ENCODE assay signal across 29 cellular contexts in genomic region chr10:29146736-29147135, GRCh38.
"Had no signal": no experiment of that assay in that cellular context is flagged by ENCODE, and none has a peak within 500 bp of the region (broad histone marks: within the 10 kb centered on the region; RNA-seq: fewer than 3 reads in every experiment).

No MANE protein-coding gene starts in this region.

- H3K36me3 Mint-ChIP-seq: memory B cell; naive thymus-derived CD4-positive, alpha-beta T cell; neural progenitor cell; stimulated activated effector memory CD8-positive, alpha-beta T cell treated with anti-CD3 and anti-CD28 coated beads, Interleukin-12 subunit alpha, Interleukin-12 subunit beta, amount 100 ng/mL, for 72 hours; type B pancreatic cell had no signal

- H3K9ac ChIP-seq: neural progenitor cell had no signal

- H3K9me3 ChIP-seq: gastroesophageal sphincter, heart left ventricle, prostate gland, right atrium auricular region, stomach, thyroid gland had no signal

- H3K27ac ChIP-seq: dorsolateral prefrontal cortex, epithelial cell of prostate, gastroesophageal sphincter, heart left ventricle, hepatocyte, neural progenitor cell, prostate gland, right atrium auricular region, stomach, thyroid gland had no signal

- H3K79me2 ChIP-seq: hepatocyte had no signal

- H3K4me3 Mint-ChIP-seq: endodermal cell; memory B cell; naive thymus-derived CD4-positive, alpha-beta T cell; nephron; neural progenitor cell; stimulated activated effector memory CD8-positive, alpha-beta T cell treated with anti-CD3 and anti-CD28 coated beads, Interleukin-12 subunit alpha, Interleukin-12 subunit beta, amount 100 ng/mL, for 72 hours; type B pancreatic cell had no signal

- H3K4me3 ChIP-seq: dorsolateral prefrontal cortex, gastroesophageal sphincter, heart left ventricle, hepatocyte, lung, neural progenitor cell, prostate gland, right atrium auricular region, smooth muscle cell, stomach, thyroid gland had no signal

- ATAC-seq: esophagus mucosa; gastroesophageal sphincter; heart left ventricle; left lobe of liver; naive thymus-derived CD4-positive, alpha-beta T cell; stimulated activated effector memory CD8-positive, alpha-beta T cell treated with anti-CD3 and anti-CD28 coated beads, Interleukin-12 subunit alpha, Interleukin-12 subunit beta, amount 100 ng/mL, for 72 hours had no signal

- H3K4me1 ChIP-seq: gastroesophageal sphincter, prostate gland, thyroid gland had no signal

- DNase-seq: dorsolateral prefrontal cortex; effector CD4-positive, alpha-beta T cell; endodermal cell; foreskin fibroblast; heart left ventricle; kidney; midbrain; naive thymus-derived CD4-positive, alpha-beta T cell; stimulated activated CD4-positive, alpha-beta T cell treated with anti-CD3 and anti-CD28 coated beads, Interleukin-12 subunit alpha, Interleukin-12 subunit beta, amount 100 ng/mL, for 4 hours; stimulated activated CD4-positive, alpha-beta T cell treated with anti-CD3 and anti-CD28 coated beads, Interleukin-2, amount 100 ng/mL, for 24 hours; stimulated activated CD4-positive, alpha-beta T cell treated with anti-CD3 and anti-CD28 coated beads, Interleukin-4, amount 100 ng/mL, for 24 hours; stimulated activated naive CD4-positive, alpha-beta T cell treated with Interleukin-2 at 50 U/mL for 16 hours; stomach; thyroid gland had no signal

- H3K27me3 Mint-ChIP-seq: memory B cell had no signal

- H3K36me3 ChIP-seq: gastroesophageal sphincter, heart left ventricle, neural progenitor cell, prostate gland, right atrium auricular region, stomach, thyroid gland had no signal

- H3K27ac Mint-ChIP-seq: endodermal cell; memory B cell; naive thymus-derived CD4-positive, alpha-beta T cell; nephron; neural progenitor cell; stimulated activated effector memory CD8-positive, alpha-beta T cell treated with anti-CD3 and anti-CD28 coated beads, Interleukin-12 subunit alpha, Interleukin-12 subunit beta, amount 100 ng/mL, for 72 hours; type B pancreatic cell had no signal

- H2AFZ ChIP-seq: hepatocyte, neural progenitor cell had no signal

- H3K27me3 ChIP-seq: heart left ventricle, hepatocyte, neural progenitor cell, right atrium auricular region, stomach, thyroid gland had no signal

- H3K4me2 ChIP-seq: hepatocyte, neural progenitor cell, smooth muscle cell had no signal

- FAIRE-seq: colon, kidney had no signal

- H3K9me3 Mint-ChIP-seq: endodermal cell; memory B cell; nephron; stimulated activated effector memory CD8-positive, alpha-beta T cell treated with anti-CD3 and anti-CD28 coated beads, Interleukin-12 subunit alpha, Interleukin-12 subunit beta, amount 100 ng/mL, for 72 hours; type B pancreatic cell had no signal

- H3K4me1 Mint-ChIP-seq: memory B cell; stimulated activated effector memory CD8-positive, alpha-beta T cell treated with anti-CD3 and anti-CD28 coated beads, Interleukin-12 subunit alpha, Interleukin-12 subunit beta, amount 100 ng/mL, for 72 hours had no signal
